14 cellular contexts compared by ENCODE assay signal in the genomic region with DNA sequence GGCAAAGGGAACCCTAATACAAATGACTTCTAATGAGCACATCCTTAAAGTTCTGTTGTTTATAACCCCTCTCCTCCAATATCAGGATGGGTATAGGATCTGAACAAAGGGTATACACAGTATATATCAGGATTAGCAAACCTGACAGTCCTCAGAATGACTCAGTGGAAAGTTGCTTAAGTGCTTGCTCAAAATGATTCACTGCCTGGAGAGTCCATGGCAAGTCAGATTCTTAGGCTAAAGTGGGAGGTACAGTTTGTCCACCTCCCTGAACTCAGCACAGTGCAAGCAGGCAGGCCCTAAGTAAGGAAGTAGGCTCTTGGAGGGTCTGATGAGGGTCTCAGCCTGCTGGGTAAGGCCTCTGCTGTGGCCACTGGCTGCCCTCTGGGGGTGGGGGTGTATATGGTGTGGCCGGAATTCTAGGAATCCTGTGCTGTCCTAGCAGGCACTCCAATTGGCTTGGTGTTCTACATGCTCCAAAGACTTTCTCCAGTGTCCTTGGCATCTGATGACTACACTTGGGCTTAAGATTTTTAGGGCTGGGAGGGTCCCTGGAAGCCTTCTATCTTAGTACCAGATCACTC. TPM values are rescaled to one million over a fixed set of nuclear protein-coding genes. Genes with fewer than 3 reads are reported as not detected.
DNase-seq lines count a peak whose midpoint lies in the region; ATAC-seq and TF ChIP-seq lines count a peak whose summit lies in the region.
"Had no signal": no experiment of that assay in that cellular context is flagged by ENCODE, and none has a peak within 500 bp of the region (broad histone marks: within the 10 kb centered on the region; RNA-seq: fewer than 3 reads in every experiment).

No MANE protein-coding gene starts in this region.

- intact Hi-C loops in sciatic nerve (cut with DNase I) (no loop called here), stomach (cut with DNase I; ENCODE audit: low total_unique reads) (no loop called here)

- H3K4me3 ChIP-seq in fibroblast of mammary gland (ENCODE audit: control insufficient read depth, low read depth, low read length): no peak overlapping the region
- no peak overlapping the region for H3K4me3 ChIP-seq in stomach

- peak; percentile 24 for ATAC-seq in sciatic nerve
- ATAC-seq: HepG2, T-cell had no signal

- no peak for TF ChIP-seq EP300 in stomach (IDR thresholded peaks at IDR 0.05)

- TF ChIP-seq CTCF in RWPE1 (conservative IDR thresholded peaks at IDR 0.05; ENCODE audit: low read depth) (no peak), fibroblast of mammary gland (conservative IDR thresholded peaks at IDR 0.05; ENCODE audit: control insufficient read depth, insufficient read depth, low read depth, low read length) (no peak), stomach (IDR thresholded peaks at IDR 0.05) (no peak)

- no peak overlapping the region for H3K27ac ChIP-seq in RWPE1
- peak overlapping the region in 2 of 5 donors; percentile 14 to 55 for H3K27ac ChIP-seq in stomach

- CTCF ChIA-PET in RWPE1 (lab: Yijun Ruan, JAX): no interaction called here

- H3K27me3 ChIP-seq in stomach: peaks cover 0 to 10% (median 0%) of the 10 kb centered on the region in 3 donors

- POLR2A ChIA-PET in RWPE1 (lab: Yijun Ruan, JAX; ENCODE audit: low non-redundant PET): no interaction called here

- peak; percentile 47 for DNase-seq in GM03348 (ENCODE audit: low spot score)
- peak; percentile 41 for DNase-seq in RWPE1 (ENCODE audit: low spot score)
- peak; percentile 87 for DNase-seq in fibroblast of mammary gland (ENCODE audit: low read depth)
- DNase-seq in sciatic nerve (ENCODE audit: low spot score): no peak
- DNase-seq in effector CD8-positive, alpha-beta T cell (lab: John Stamatoyannopoulos, UW): no peak
- DNase-seq in NOMO-1 treated with dmso at 0.1 percent for 144 hours (lab: John Stamatoyannopoulos, UW; ENCODE audit: unreplicated experiment): no peak
- no peak for DNase-seq in stomach
- no peak for DNase-seq in activated effector memory CD4-positive, alpha-beta T cell treated with Interleukin-2 at 50 U/mL for 16 hours
- DNase-seq: activated gamma-delta T cell treated with Interleukin-2 at 50 U/mL for 16 hours, COR-L47, NCI-H2081, nucleus accumbens, T-cell had no signal

- no peak for TF ChIP-seq POLR2A in stomach (IDR thresholded peaks at IDR 0.05)

- H3K4me1 ChIP-seq in stomach: no peaks in the 10 kb centered on the region

- H3K9me3 ChIP-seq in stomach: no peaks in the 10 kb centered on the region

- 83 to 100% (median 94%) methylated on average over 1 of the region's 1 CpG; no CpG with 5 or more reads in 1 of the 5 donors for WGBS in stomach, 5 donors

- no peaks in the 10 kb centered on the region for H3K36me3 ChIP-seq in stomach

RNA-seq across cellular contexts. Expression of gene CHRDL1, which starts 54.3 kb away (rescaled TPM):
- total RNA-seq in sciatic nerve: 183 TPM
- total RNA-seq in stomach: 100 to 1,000 TPM in 1 of 5 donors, 10 to 100 TPM in 1, 1 to 10 TPM in 3; 3.2 to 140 (median 7.0) TPM
- polyA plus RNA-seq in stomach: 10 to 100 TPM in 1 of 3 donors, 1 to 10 TPM in 2; 2.6 to 10.5 (median 3.3) TPM
- total RNA-seq: HepG2 had no signal
- polyA plus RNA-seq: HepG2 had no signal

Comparison
In these comparisons a context has a peak if more than half of its experiments do, and no peak if none do; other contexts are left out.
1. DNase-seq: peak in GM03348 (single experiment), RWPE1 (single experiment) and fibroblast of mammary gland (single experiment); none in sciatic nerve (single experiment), effector CD8-positive, alpha-beta T cell (single experiment), NOMO-1 treated with dmso at 0.1 percent for 144 hours (single experiment), stomach (single experiment) and activated effector memory CD4-positive, alpha-beta T cell treated with Interleukin-2 at 50 U/mL for 16 hours (single experiment).